Comparison of ENCODE assay signal across 31 cellular contexts in genomic region chr7:86786376-86786775, GRCh38.
"Had no signal": no experiment of that assay in that cellular context is flagged by ENCODE, and none has a peak within 500 bp of the region (broad histone marks: within the 10 kb centered on the region; RNA-seq: fewer than 3 reads in every experiment).

No MANE protein-coding gene starts in this region.

- H3K27ac Mint-ChIP-seq: activated naive CD4-positive, alpha-beta T cell treated with anti-CD3 and anti-CD28 coated beads, Interleukin-2, amount 50 U/mL, for 72 hours; activated T-cell treated with anti-CD3 and anti-CD28 coated beads, Interleukin-2, amount 50 U/mL, for 72 hours; dendritic cell treated with granulocyte-macrophage colony-stimulating factor and Interleukin-4, amounts not matched to agents 40 ng/mL and 50 ng/mL, for 4 days; endodermal cell; naive B cell; nephron progenitor cell; stimulated activated memory B cell treated with anti-CD40 and anti-IgM and Interleukin-4, amounts not matched to agents 10 μg/mL and 1 μg/mL and 100 μg/mL, for 72 hours; stimulated activated naive CD8-positive, alpha-beta T cell treated with anti-CD3 and anti-CD28 coated beads, Interleukin-15, amount 100 ng/mL, for 72 hours; T-helper 2 cell treated with Interferon-gamma antibody and Interleukin-4, amounts not matched to agents 5 μg/mL and 100 μg/mL, for 36 hours had no signal

- H3K36me3 Mint-ChIP-seq: activated naive CD4-positive, alpha-beta T cell treated with anti-CD3 and anti-CD28 coated beads, Interleukin-2, amount 50 U/mL, for 72 hours; naive B cell; stimulated activated memory B cell treated with anti-CD40 and anti-IgM and Interleukin-4, amounts not matched to agents 10 μg/mL and 1 μg/mL and 100 μg/mL, for 72 hours had no signal

- H3K4me1 ChIP-seq: esophagus muscularis mucosa, foreskin keratinocyte, heart left ventricle, left lung, psoas muscle, sigmoid colon, thyroid gland, upper lobe of right lung had no signal

- H3K27me3 Mint-ChIP-seq: dendritic cell treated with granulocyte-macrophage colony-stimulating factor and Interleukin-4, amounts not matched to agents 40 ng/mL and 50 ng/mL, for 4 days; naive B cell; stimulated activated memory B cell treated with anti-CD40 and anti-IgM and Interleukin-4, amounts not matched to agents 10 μg/mL and 1 μg/mL and 100 μg/mL, for 72 hours; stimulated activated naive CD8-positive, alpha-beta T cell treated with anti-CD3 and anti-CD28 coated beads, Interleukin-15, amount 100 ng/mL, for 72 hours had no signal

- H3K9me3 Mint-ChIP-seq: activated T-cell treated with anti-CD3 and anti-CD28 coated beads, Interleukin-2, amount 50 U/mL, for 72 hours; endodermal cell; nephron progenitor cell; stimulated activated memory B cell treated with anti-CD40 and anti-IgM and Interleukin-4, amounts not matched to agents 10 μg/mL and 1 μg/mL and 100 μg/mL, for 72 hours; stimulated activated naive CD8-positive, alpha-beta T cell treated with anti-CD3 and anti-CD28 coated beads, Interleukin-15, amount 100 ng/mL, for 72 hours; T-helper 2 cell treated with Interferon-gamma antibody and Interleukin-4, amounts not matched to agents 5 μg/mL and 100 μg/mL, for 36 hours had no signal

- FAIRE-seq: astrocyte, small intestine had no signal

- ATAC-seq: activated naive CD4-positive, alpha-beta T cell treated with anti-CD3 and anti-CD28 coated beads, Interleukin-2, amount 50 U/mL, for 72 hours; activated T-cell treated with anti-CD3 and anti-CD28 coated beads, Interleukin-2, amount 50 U/mL, for 72 hours; foreskin keratinocyte; heart left ventricle; left lung; stimulated activated naive CD8-positive, alpha-beta T cell treated with anti-CD3 and anti-CD28 coated beads, Interleukin-15, amount 100 ng/mL, for 72 hours; upper lobe of right lung had no signal

- H3K9me3 ChIP-seq: esophagus muscularis mucosa, heart left ventricle, left lung, ovary, psoas muscle, sigmoid colon, thyroid gland, upper lobe of right lung had no signal

- H3K27ac ChIP-seq: brain microvascular endothelial cell, esophagus muscularis mucosa, foreskin keratinocyte, heart left ventricle, left lung, ovary, psoas muscle, sigmoid colon, thyroid gland, upper lobe of right lung had no signal

- H3K4me3 ChIP-seq: esophagus muscularis mucosa, heart left ventricle, left lung, ovary, psoas muscle, sigmoid colon, thyroid gland, upper lobe of right lung had no signal

- H3K36me3 ChIP-seq: brain microvascular endothelial cell, esophagus muscularis mucosa, heart left ventricle, left lung, ovary, sigmoid colon, thyroid gland, upper lobe of right lung had no signal

- H3K27me3 ChIP-seq: brain microvascular endothelial cell, esophagus muscularis mucosa, foreskin keratinocyte, heart left ventricle, left lung, ovary, sigmoid colon, thyroid gland, upper lobe of right lung had no signal

- H3K4me3 Mint-ChIP-seq: activated T-cell treated with anti-CD3 and anti-CD28 coated beads, Interleukin-2, amount 50 U/mL, for 72 hours; dendritic cell treated with granulocyte-macrophage colony-stimulating factor and Interleukin-4, amounts not matched to agents 40 ng/mL and 50 ng/mL, for 4 days; endodermal cell; naive B cell; nephron progenitor cell; stimulated activated memory B cell treated with anti-CD40 and anti-IgM and Interleukin-4, amounts not matched to agents 10 μg/mL and 1 μg/mL and 100 μg/mL, for 72 hours; stimulated activated naive CD8-positive, alpha-beta T cell treated with anti-CD3 and anti-CD28 coated beads, Interleukin-15, amount 100 ng/mL, for 72 hours; T-helper 2 cell treated with Interferon-gamma antibody and Interleukin-4, amounts not matched to agents 5 μg/mL and 100 μg/mL, for 36 hours had no signal

- H3K4me1 Mint-ChIP-seq: naive B cell; nephron progenitor cell; stimulated activated memory B cell treated with anti-CD40 and anti-IgM and Interleukin-4, amounts not matched to agents 10 μg/mL and 1 μg/mL and 100 μg/mL, for 72 hours; stimulated activated naive CD8-positive, alpha-beta T cell treated with anti-CD3 and anti-CD28 coated beads, Interleukin-15, amount 100 ng/mL, for 72 hours had no signal

- DNase-seq: activated CD4-positive, alpha-beta T cell treated with anti-CD3 and anti-CD28 coated beads for 4 hours; activated CD4-positive, alpha-beta T cell treated with anti-CD3 and anti-CD28 coated beads, Interleukin-2, amount 50 U/mL, for 4 hours; activated naive CD4-positive, alpha-beta T cell; activated T-cell treated with anti-CD3 and anti-CD28 coated beads for 4 hours; activated T-cell treated with anti-CD3 and anti-CD28 coated beads, Interleukin-2, amount 50 U/mL, for 72 hours; brain microvascular endothelial cell; endodermal cell; foreskin keratinocyte; kidney glomerular epithelial cell; naive B cell; nephron progenitor cell; ovary; sigmoid colon; small intestine; stimulated activated CD4-positive, alpha-beta T cell treated with anti-CD3 and anti-CD28 coated beads, Interleukin-1b, Interleukin-23, amount 100 ng/mL, for 48 hours; stimulated activated CD4-positive, alpha-beta T cell treated with anti-CD3 and anti-CD28 coated beads, Interleukin-4, amount 100 ng/mL, for 4 hours; stimulated activated CD8-positive, alpha-beta memory T cell treated with anti-CD3 and anti-CD28 coated beads, Interleukin-4, amount 100 ng/mL, for 48 hours; stimulated activated naive CD8-positive, alpha-beta T cell treated with anti-CD3 and anti-CD28 coated beads, Interleukin-15, amount 100 ng/mL, for 72 hours; substantia nigra; T-helper 1 cell; thyroid gland; upper lobe of right lung had no signal
